Comparison of ENCODE assay signal across 8 cellular contexts in genomic region chr7:47979145-47979831, GRCh38. TPM values are rescaled to one million over a fixed set of nuclear protein-coding genes. Genes with fewer than 3 reads are reported as not detected.
DNase-seq lines count a peak whose midpoint lies in the region; ATAC-seq, FAIRE-seq and TF ChIP-seq lines count a peak whose summit lies in the region.

HUS1 (minus strand) TSS chr7:47979615; CDS start chr7:47979519, 96 bp downstream.

- no peak for FAIRE-seq in small intestine (lab: Jason Lieb, UNC)

- 0 to 1% (median 1%) methylated on average over 60 to 62 of the region's 62 CpGs for WGBS in small intestine, 3 donors

- peaks cover 39% of the 10 kb centered on the region for H3K36me3 ChIP-seq in WERI-Rb-1
- no peaks in the 10 kb centered on the region for H3K36me3 ChIP-seq in breast epithelium
- H3K36me3 ChIP-seq in iPS-20b (ENCODE audit: insufficient read depth, low read depth, low read length), result peaks cover 43% of the 10 kb centered on the region
- peaks cover 8 to 9% of the 10 kb centered on the region in 2 donors for H3K36me3 ChIP-seq in small intestine (ENCODE audit: control insufficient read depth in 2 of 2, insufficient read depth in 2 of 2, low read length in 2 of 2)

- no peaks in the 10 kb centered on the region for H3K9me3 ChIP-seq in AG04450 (ENCODE audit: control insufficient read depth, insufficient read depth, low read length)
- peaks cover 3% of the 10 kb centered on the region for H3K9me3 ChIP-seq in WERI-Rb-1 (ENCODE audit: severe bottlenecking)
- no peaks in the 10 kb centered on the region for H3K9me3 ChIP-seq in breast epithelium
- H3K9me3 ChIP-seq in iPS-20b (ENCODE audit: insufficient read depth, low read depth, low read length), result no peaks in the 10 kb centered on the region
- no peaks in the 10 kb centered on the region for H3K9me3 ChIP-seq in small intestine (ENCODE audit: control insufficient read depth, low read depth)

- TF ChIP-seq CTCF in AG04450 (IDR thresholded peaks at IDR 0.05; ENCODE audit: low read depth, low read length) (no peak), WERI-Rb-1 (IDR thresholded peaks at IDR 0.05; ENCODE audit: low read depth, low read length) (no peak), breast epithelium (IDR thresholded peaks at IDR 0.05) (no peak)

- H3K4me1 ChIP-seq in breast epithelium (peaks cover 0 to 6% of the 10 kb centered on the region in 2 donors), iPS-20b (ENCODE audit: insufficient read depth, low read length) (peaks cover 3% of the 10 kb centered on the region; the same call in 1 of the 2 replicates), small intestine (ENCODE audit: control insufficient read depth in 2 of 2, insufficient read depth in 1 of 2, low read depth in 1 of 2, low read length in 1 of 2) (peaks cover 0 to 8% of the 10 kb centered on the region in 2 donors)

- ATAC-seq in GM18873 (IDR thresholded peaks at IDR 0.05; ENCODE audit: low FRiP score, unreplicated experiment) (peak; percentile 97), HG03135 (IDR thresholded peaks at IDR 0.05; ENCODE audit: unreplicated experiment) (peak; percentile 99)

- intact Hi-C loops in breast epithelium (cut with DNase I; ENCODE audit: low total_unique reads), result no loop called here

- no peak for TF ChIP-seq POLR2A in breast epithelium (IDR thresholded peaks at IDR 0.05)

- peak within 1 kb of the TSS; percentile 81 for H3K27ac ChIP-seq in AG04450 (ENCODE audit: low read depth, low read length)
- H3K27ac ChIP-seq in WERI-Rb-1, result peak within 1 kb of the TSS; percentile 90
- peak within 1 kb of the TSS; percentile 90 to 93 for H3K27ac ChIP-seq in breast epithelium
- H3K27ac ChIP-seq in iPS-20b (ENCODE audit: low read length), result no peak within 1 kb of the TSS
- H3K27ac ChIP-seq in small intestine (ENCODE audit: low read depth in 1 of 2, low read length in 1 of 2), result peak within 1 kb of the TSS; percentile 69 to 96

- DNase-seq in AG04450 (ENCODE audit: low read depth, low spot score) (peak; percentile 59), NCI-H2227 (lab: John Stamatoyannopoulos, UW; ENCODE audit: unreplicated experiment) (peak; percentile 95), WERI-Rb-1 (peak; percentile 92), breast epithelium (ENCODE audit: low spot score in 2 of 2) (peak; percentile 79 to 83), small intestine (peak; percentile 89)

- CTCF ChIA-PET in AG04450 (lab: Charles Lee), result interaction anchor here (1.1 to 1.7 kb wide), 4 partner anchors 11 to 131 kb away, joined by 3 to 13 read pairs (median 8); no protein-coding TSS in a partner anchor

- H3K4me3 ChIP-seq in AG04450 (ENCODE audit: low read depth, low read length), result peak within 1 kb of the TSS; percentile 85
- H3K4me3 ChIP-seq in WERI-Rb-1 (ENCODE audit: low read depth, low read length), result peak within 1 kb of the TSS; percentile 95
- peak within 1 kb of the TSS; percentile 59 to 77 (median 75) for H3K4me3 ChIP-seq in breast epithelium
- H3K4me3 ChIP-seq in iPS-20b (ENCODE audit: low read length), result peak within 1 kb of the TSS; percentile 91
- H3K4me3 ChIP-seq in small intestine (ENCODE audit: low read depth in 1 of 2, low read length in 2 of 2), result peak within 1 kb of the TSS; percentile 63 to 73

- peak within 1 kb of the TSS; percentile 78 for H3K9ac ChIP-seq in iPS-20b (ENCODE audit: low read depth, low read length)

- POLR2A ChIA-PET in AG04450 (lab: Yijun Ruan, JAX), result no interaction called here

- no peaks in the 10 kb centered on the region for H3K27me3 ChIP-seq in AG04450 (ENCODE audit: control insufficient read depth, insufficient read depth, low read length)
- no peaks in the 10 kb centered on the region for H3K27me3 ChIP-seq in WERI-Rb-1 (ENCODE audit: insufficient read depth, low read depth, severe bottlenecking)
- H3K27me3 ChIP-seq in breast epithelium, result no peaks in the 10 kb centered on the region
- no peaks in the 10 kb centered on the region for H3K27me3 ChIP-seq in iPS-20b (ENCODE audit: insufficient read depth, low read length)
- no peaks in the 10 kb centered on the region for H3K27me3 ChIP-seq in small intestine (ENCODE audit: control insufficient read depth in 2 of 2, insufficient read depth in 2 of 2, low read length in 2 of 2)

RNA-seq across cellular contexts. Expression of gene HUS1, which starts in this region (rescaled TPM):
- 20.0 and 27.9 TPM in 2 replicates for polyA plus RNA-seq in AG04450 (2011; rRNA removed)
- polyA minus RNA-seq in AG04450 (2011; rRNA and poly(A)+ RNA removed), result 25.1 and 26.3 TPM in 2 replicates
- 10 to 100 TPM; 26.5 to 46.2 (median 31.5) TPM for total RNA-seq in breast epithelium
- 10 to 100 TPM in 2 of 3 donors, 1 to 10 TPM in 1; 9.5 to 12.0 (median 11.9) TPM for polyA plus RNA-seq in small intestine
